16 cellular contexts compared by ENCODE assay signal in genomic region chr9:68498816-68499215, GRCh38. TPM values are rescaled to one million over a fixed set of nuclear protein-coding genes. Genes with fewer than 3 reads are reported as not detected.
"Had no signal": no experiment of that assay in that cellular context is flagged by ENCODE, and none has a peak within 500 bp of the region (broad histone marks: within the 10 kb centered on the region; RNA-seq: fewer than 3 reads in every experiment).

No MANE protein-coding gene starts in this region.

- DNase-seq: activated CD4-positive, alpha-beta T cell treated with anti-CD3 and anti-CD28 coated beads for 36 hours; activated naive CD4-positive, alpha-beta T cell treated with anti-CD3 and anti-CD28 coated beads for 36 hours; effector memory CD8-positive, alpha-beta T cell; glutamatergic neuron; immature natural killer cell; occipital lobe; psoas muscle; stimulated activated CD4-positive, alpha-beta T cell treated with anti-CD3 and anti-CD28 coated beads, Interleukin-4, amount 100 ng/mL, for 24 hours; T-helper 9 cell; WERI-Rb-1 had no signal

- H3K36me3 ChIP-seq: SJSA1, WERI-Rb-1 had no signal

- H3K9me3 ChIP-seq: psoas muscle, SJSA1 had no signal

- H3K4me1 ChIP-seq: SJSA1 had no signal

- H3K27ac ChIP-seq: psoas muscle, SJSA1, WERI-Rb-1 had no signal

- H3K4me3 ChIP-seq: lung, psoas muscle, SJSA1 had no signal

- H3K27me3 ChIP-seq: SJSA1 had no signal

- ATAC-seq: activated CD4-positive, alpha-beta T cell treated with anti-CD3 and anti-CD28 coated beads for 36 hours; activated T-helper 17 cell treated with anti-CD3 and anti-CD28 coated beads, Interleukin-2, amount 50 U/mL, for 72 hours; effector memory CD8-positive, alpha-beta T cell; psoas muscle had no signal

RNA-seq across cellular contexts. Expression of gene TMEM252, which starts 41.9 kb away (rescaled TPM):
- total RNA-seq: activated CD4-positive, alpha-beta T cell treated with anti-CD3 and anti-CD28 coated beads for 36 hours; activated naive CD4-positive, alpha-beta T cell treated with anti-CD3 and anti-CD28 coated beads for 36 hours; activated T-helper 17 cell treated with anti-CD3 and anti-CD28 coated beads, Interleukin-2, amount 50 U/mL, for 72 hours; epithelial cell of proximal tubule; lung; mononuclear cell; occipital lobe; psoas muscle; SJSA1 had no signal
- polyA plus RNA-seq: immature natural killer cell, lung, psoas muscle, thymus had no signal
